ENCODE assay signal across 20 cellular contexts in the genomic region with DNA sequence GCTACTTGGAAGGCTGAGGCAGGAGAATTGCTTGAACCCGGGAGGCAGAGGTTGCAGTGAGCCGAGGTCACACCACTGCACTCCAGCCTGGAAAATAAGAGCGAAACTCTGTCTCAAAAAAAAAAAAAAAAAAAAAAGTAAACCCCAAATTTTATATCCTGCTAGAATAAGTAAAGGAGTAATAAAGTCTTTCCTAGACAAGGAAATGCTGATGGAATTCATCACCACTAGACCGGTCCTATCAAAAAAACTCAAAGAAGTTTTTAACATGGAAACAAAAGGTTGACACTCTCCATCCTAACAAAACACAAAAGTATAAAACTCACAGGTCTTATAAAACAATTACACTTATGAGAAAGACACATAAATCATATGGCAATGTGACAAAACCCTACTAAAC.
DNase-seq lines count a peak whose midpoint lies in the region; ATAC-seq, FAIRE-seq and TF ChIP-seq lines count a peak whose summit lies in the region.
"Had no signal": no experiment of that assay in that cellular context is flagged by ENCODE, and none has a peak within 500 bp of the region (broad histone marks: within the 10 kb centered on the region; RNA-seq: fewer than 3 reads in every experiment).

No MANE protein-coding gene starts in this region.

- H4K20me1 ChIP-seq in HepG2 (ENCODE audit: insufficient read depth, low read length), result peaks cover 4% of the 10 kb centered on the region; the same call in 1 of the 2 replicates
- H4K20me1 ChIP-seq in K562 (replicated peaks; ENCODE audit: control insufficient read depth, insufficient read depth, low read length), result 0 out of 2 replicates have a peak, but pooled peaks cover 3% of the 10 kb centered on the region
- H4K20me1 ChIP-seq: BLaER1 had no signal

- in situ Hi-C loops in HepG2 (cut with HindIII; ENCODE audit: extremely low pct_ligation_motif_present, low pct_unique_long_range_greater_than_20kb), result no loop called here
- in situ Hi-C loops in K562 (cut with MboI), result no loop called here

- intact Hi-C loops in HepG2 (cut with micrococcal nuclease; ENCODE audit: unreplicated experiment), result no loop called here
- intact Hi-C loops in right lobe of liver (cut with DNase I), result no loop called here
- intact Hi-C loops in K562 (cut with micrococcal nuclease), result no loop called here

- FAIRE-seq in HepG2 (lab: Jason Lieb, UNC), result no peak
- FAIRE-seq in K562 (lab: Jason Lieb, UNC), result no peak
- FAIRE-seq: GM12892 had no signal

- POLR2A ChIA-PET in HepG2 (lab: Yijun Ruan, JAX), result no interaction called here
- POLR2A ChIA-PET in K562 (lab: Yijun Ruan, JAX), result no interaction called here

- H3K4me1 Mint-ChIP-seq in activated naive CD8-positive, alpha-beta T cell treated with anti-CD3 and anti-CD28 coated beads for 36 hours, result peaks cover 3% of the 10 kb centered on the region
- H3K4me1 Mint-ChIP-seq: B cell had no signal

- BruUV-seq in HepG2 (replicated peaks; lab: Mats Ljungman, UMichigan), result no TSS peak
- no TSS peak for BruUV-seq in K562 (replicated peaks; lab: Mats Ljungman, UMichigan)

- H3K4me1 ChIP-seq in HepG2 (ENCODE audit: insufficient read depth, low read length) (no peaks in the 10 kb centered on the region), right lobe of liver (peaks cover 0 to 5% (median 0%) of the 10 kb centered on the region in 4 donors), K562 (replicated peaks in 1 of 2; ENCODE audit: control insufficient read depth in 2 of 2, insufficient read depth in 2 of 2, low read length in 2 of 2) (no peaks in the 10 kb centered on the region)
- H3K4me1 ChIP-seq: BLaER1, Caco-2, HAP-1 had no signal

- no peak overlapping the region for H3K4me3 Mint-ChIP-seq in activated naive CD8-positive, alpha-beta T cell treated with anti-CD3 and anti-CD28 coated beads for 36 hours
- H3K4me3 Mint-ChIP-seq: B cell; CD4-positive, CD25-positive, alpha-beta regulatory T cell; CD8-positive, alpha-beta T cell; HFFc6 had no signal

- H3K9me3 Mint-ChIP-seq in activated naive CD8-positive, alpha-beta T cell treated with anti-CD3 and anti-CD28 coated beads for 36 hours, result peaks cover 51% of the 10 kb centered on the region

- no peak overlapping the region for H3K27ac Mint-ChIP-seq in activated naive CD8-positive, alpha-beta T cell treated with anti-CD3 and anti-CD28 coated beads for 36 hours
- H3K27ac Mint-ChIP-seq: B cell; CD4-positive, CD25-positive, alpha-beta regulatory T cell; CD8-positive, alpha-beta T cell; HFFc6 had no signal

- H3K9me1 ChIP-seq in K562 (ENCODE audit: control insufficient read depth, insufficient read depth, low read length), result no peaks in the 10 kb centered on the region

- H3K27me3 ChIP-seq in HepG2 (ENCODE audit: control insufficient read depth in 1 of 2, insufficient read depth in 2 of 2, low read length in 2 of 2) (no peaks in the 10 kb centered on the region), right lobe of liver (no peaks in the 10 kb centered on the region), K562 (ENCODE audit: control insufficient read depth in 2 of 2, insufficient read depth in 2 of 2, low read length in 2 of 2) (no peaks in the 10 kb centered on the region)
- H3K27me3 ChIP-seq: BLaER1 had no signal

- H3K27ac ChIP-seq in HepG2 (ENCODE audit: extremely low read length, insufficient read depth, low read length) (no peak overlapping the region), right lobe of liver (no peak overlapping the region), K562 (ENCODE audit: extremely low read depth, low read depth, low read length) (no peak overlapping the region)
- H3K27ac ChIP-seq: 22Rv1, BLaER1, C4-2B had no signal

- no peaks in the 10 kb centered on the region for H3K36me3 ChIP-seq in HepG2 (replicated peaks in 1 of 2; ENCODE audit: control insufficient read depth in 1 of 2, insufficient read depth in 2 of 2, low read length in 2 of 2)
- no peaks in the 10 kb centered on the region for H3K36me3 ChIP-seq in right lobe of liver
- no peaks in the 10 kb centered on the region for H3K36me3 ChIP-seq in K562 (ENCODE audit: control insufficient read depth, insufficient read depth, low read length)
- H3K36me3 ChIP-seq: BLaER1, HAP-1 had no signal

- DNase-seq in HepG2 (ENCODE audit: low spot score) (no peak), right lobe of liver (no peak), K562 (ENCODE audit: extremely low read depth in 1 of 4, low spot score in 3 of 4) (no peak), myocyte (ENCODE audit: low read depth) (peak; percentile 12)
- DNase-seq in activated naive CD8-positive, alpha-beta T cell treated with anti-CD3 and anti-CD28 coated beads for 36 hours, result no peak
- no peak for DNase-seq in stimulated activated CD4-positive, alpha-beta T cell treated with anti-CD3 and anti-CD28 coated beads, Interleukin-4, amount 100 ng/mL, for 1 hour
- DNase-seq: Caco-2; CD4-positive, CD25-positive, alpha-beta regulatory T cell; CD8-positive, alpha-beta T cell; DMS153; DND-41; GOT3; HFFc6 had no signal

- H3K4me2 ChIP-seq in HepG2 (ENCODE audit: low read depth, low read length) (no peak overlapping the region), K562 (ENCODE audit: insufficient read depth, low read length) (no peak overlapping the region)
- H3K4me2 ChIP-seq: BLaER1 had no signal

- no peak for TF ChIP-seq EP300 in HepG2 (IDR thresholded peaks at IDR 0.05; ENCODE audit: low read depth in 2 of 2, low read length in 2 of 2)
- no peak for TF ChIP-seq EP300 in HepG2 (CRISPR knock-in tag; IDR thresholded peaks at IDR 0.05; ENCODE audit: borderline replicate concordance)
- no peak for TF ChIP-seq EP300 in K562 (IDR thresholded peaks at IDR 0.05; ENCODE audit: low read length)

- CTCF ChIA-PET in HepG2 (lab: Yijun Ruan, JAX; ENCODE audit: low intra/inter-chr PET ratio, low total read pairs) (no interaction called here), K562 (lab: Yijun Ruan, JAX; ENCODE audit: low intra/inter-chr PET ratio) (no interaction called here)

- 92% methylated on average over 4 of the region's 4 CpGs for WGBS in HepG2 (ENCODE audit: low lambda C conversion rate)
- WGBS in right lobe of liver (ENCODE audit: insufficient coverage, low coverage, low lambda C conversion rate, missing lambda C conversion rate), result 100% methylated on average over 3 of the region's 4 CpGs
- WGBS in K562 (ENCODE audit: insufficient coverage, low coverage, missing lambda C conversion rate), result 15% methylated on average over 2 of the region's 4 CpGs

- H3K27me3 Mint-ChIP-seq in activated naive CD8-positive, alpha-beta T cell treated with anti-CD3 and anti-CD28 coated beads for 36 hours, result no peaks in the 10 kb centered on the region
- H3K27me3 Mint-ChIP-seq: B cell had no signal

- H3K79me2 ChIP-seq in HepG2 (ENCODE audit: insufficient read depth, low read length), result no peaks in the 10 kb centered on the region
- H3K79me2 ChIP-seq in K562 (ENCODE audit: control insufficient read depth, insufficient read depth, low read length), result no peaks in the 10 kb centered on the region

- ATAC-seq in HepG2 (no peak), right lobe of liver (no peak), K562 (no peak), HG03159 (IDR thresholded peaks at IDR 0.05; ENCODE audit: unreplicated experiment) (no peak)
- ATAC-seq: CD8-positive, alpha-beta T cell had no signal

- H3K4me3 ChIP-seq in HepG2 (replicated peaks in 1 of 3; ENCODE audit: insufficient read depth in 1 of 3, low read depth in 2 of 3, low read length in 3 of 3), result no peak overlapping the region
- no peak overlapping the region for H3K4me3 ChIP-seq in right lobe of liver
- no peak overlapping the region for H3K4me3 ChIP-seq in K562
- H3K4me3 ChIP-seq: BLaER1, HAP-1 had no signal

- H3K9me3 ChIP-seq in HepG2 (ENCODE audit: low read length), result peaks cover 26% of the 10 kb centered on the region
- H3K9me3 ChIP-seq in right lobe of liver, result no peaks in the 10 kb centered on the region
- H3K9me3 ChIP-seq in K562 (replicated peaks; ENCODE audit: control insufficient read depth, insufficient read depth, low read depth, low read length), result no peaks in the 10 kb centered on the region; the same call in 1 of the 2 replicates

- no peak overlapping the region for H2AFZ ChIP-seq in HepG2 (ENCODE audit: low read length)
- H2AFZ ChIP-seq in K562 (ENCODE audit: low read depth, low read length), result no peak overlapping the region

- H3K36me3 Mint-ChIP-seq in activated naive CD8-positive, alpha-beta T cell treated with anti-CD3 and anti-CD28 coated beads for 36 hours, result peaks cover 23% of the 10 kb centered on the region

- TF ChIP-seq CTCF in HepG2 (CRISPR knock-in tag; IDR thresholded peaks at IDR 0.05) (no peak), right lobe of liver (IDR thresholded peaks at IDR 0.05) (no peak), K562 (IDR thresholded peaks at IDR 0.05 in 2 of 3, conservative IDR thresholded peaks at IDR 0.05 in 1 of 3; ENCODE audit: insufficient read depth in 2 of 3, low read depth in 1 of 3, low read length in 3 of 3) (no peak)

- H3K9ac ChIP-seq in HepG2 (ENCODE audit: insufficient read depth, low read depth, low read length), result no peak overlapping the region
- H3K9ac ChIP-seq in K562 (ENCODE audit: insufficient read depth in 1 of 2, low read depth in 2 of 2, low read length in 2 of 2), result no peak overlapping the region
- H3K9ac ChIP-seq: BLaER1 had no signal

- TF ChIP-seq POLR2A in HepG2 (IDR thresholded peaks at IDR 0.05; ENCODE audit: insufficient read depth in 1 of 2, low read depth in 2 of 2, low read length in 2 of 2) (no peak), right lobe of liver (IDR thresholded peaks at IDR 0.05) (no peak), K562 (conservative IDR thresholded peaks at IDR 0.05) (no peak)

- no peak for TF ChIP-seq RAD21 in HepG2 (CRISPR knock-in tag; IDR thresholded peaks at IDR 0.05)
- TF ChIP-seq RAD21 in K562 (CRISPR knock-in tag; conservative IDR thresholded peaks at IDR 0.05 in 1 of 2, IDR thresholded peaks at IDR 0.05 in 1 of 2), result no peak

TF ChIP-seq in HepG2, 621 proteins besides CTCF, POLR2A, EP300 and RAD21 (continues in another document):
- TF ChIP-seq NFIC (IDR thresholded peaks at IDR 0.05; ENCODE audit: low read length) (no peak), KAT2B (IDR thresholded peaks at IDR 0.05; ENCODE audit: borderline replicate concordance, low read depth, low read length) (no peak), ZFP41 (CRISPR knock-in tag; IDR thresholded peaks at IDR 0.05; ENCODE audit: borderline replicate concordance) (no peak), SRY (CRISPR knock-in tag; IDR thresholded peaks at IDR 0.05) (no peak)

TF ChIP-seq in K562, 482 proteins besides CTCF, POLR2A, EP300 and RAD21:
- TF ChIP-seq ZFP1 (CRISPR knock-in tag; IDR thresholded peaks at IDR 0.05) (peak; percentile 94), KAT8 (IDR thresholded peaks at IDR 0.05; ENCODE audit: low read depth) (no peak)

Comparison
In these comparisons a context has a peak if more than half of its experiments do, and no peak if none do; other contexts are left out.
1. Of the 241 proteins assayed by ChIP-seq in both HepG2 and K562: peak only in HepG2: ARID3A; only in K562: none; in both: ZFP1; in neither: 239.